Comparison of ENCODE assay signal across 16 cellular contexts in genomic region chr2:234438322-234438977, GRCh38. TPM values are rescaled to one million over a fixed set of nuclear protein-coding genes. Genes with fewer than 3 reads are reported as not detected.
DNase-seq lines count a peak whose midpoint lies in the region; ATAC-seq and TF ChIP-seq lines count a peak whose summit lies in the region.
"Had no signal": no experiment of that assay in that cellular context is flagged by ENCODE, and none has a peak within 500 bp of the region (broad histone marks: within the 10 kb centered on the region; RNA-seq: fewer than 3 reads in every experiment).

No MANE protein-coding gene starts in this region.

- BruUV-seq in MCF 10A (replicated peaks; lab: Mats Ljungman, UMichigan) (no TSS peak), OCI-LY7 (replicated peaks; lab: Mats Ljungman, UMichigan) (no TSS peak)

- no peaks in the 10 kb centered on the region for H3K9me2 ChIP-seq in OCI-LY7 (ENCODE audit: insufficient read depth, low read length)

- POLR2A ChIA-PET in MCF 10A (lab: Yijun Ruan, JAX) (interaction anchor here (0.6 kb wide), 1 partner anchor 14 kb away, joined by 3 read pairs; no protein-coding TSS in a partner anchor), RWPE1 (lab: Yijun Ruan, JAX; ENCODE audit: low non-redundant PET) (no interaction called here), OCI-LY7 (lab: Charles Lee) (interaction anchor here (0.7 kb wide), 1 partner anchor 11 kb away, joined by 3 read pairs; no protein-coding TSS in a partner anchor)

- CTCF ChIA-PET in MCF 10A (lab: Yijun Ruan, JAX) = no interaction called here
- CTCF ChIA-PET in RWPE1 (lab: Yijun Ruan, JAX) = no interaction called here
- CTCF ChIA-PET in OCI-LY7 (lab: Charles Lee; ENCODE audit: unreplicated experiment) = no interaction called here

- H3K27ac ChIP-seq in breast epithelium (peak overlapping the region; percentile 78), RWPE1 (peak overlapping the region; percentile 70), OCI-LY7 (ENCODE audit: low read depth, low read length, poor library complexity, severe bottlenecking) (no peak overlapping the region)
- H3K27ac ChIP-seq: C4-2B, colonic mucosa, pancreas, SK-N-MC had no signal

- H3K27me3 Mint-ChIP-seq in MCF 10A (ENCODE audit: insufficient read depth, unreplicated experiment) = no peaks in the 10 kb centered on the region
- H3K27me3 Mint-ChIP-seq in stimulated activated naive CD8-positive, alpha-beta T cell treated with anti-CD3 and anti-CD28 coated beads, Interleukin-15, amount 100 ng/mL, for 72 hours = no peaks in the 10 kb centered on the region

- TF ChIP-seq CTCF in breast epithelium (IDR thresholded peaks at IDR 0.05) = no peak
- TF ChIP-seq CTCF in MCF 10A (IDR thresholded peaks at IDR 0.05; ENCODE audit: unreplicated experiment) = no peak
- TF ChIP-seq CTCF in RWPE1 (conservative IDR thresholded peaks at IDR 0.05; ENCODE audit: low read depth) = no peak
- no peak for TF ChIP-seq CTCF in OCI-LY7 (conservative IDR thresholded peaks at IDR 0.05; ENCODE audit: low read length)

- intact Hi-C loops in breast epithelium (cut with DNase I; ENCODE audit: low total_unique reads) (no loop called here), MCF 10A (cut with micrococcal nuclease) (no loop called here), OCI-LY7 (cut with micrococcal nuclease; ENCODE audit: unreplicated experiment) (no loop called here)

- no peaks in the 10 kb centered on the region for H4K20me1 ChIP-seq in OCI-LY7 (ENCODE audit: insufficient read depth, low read length)

- no peak for TF ChIP-seq POLR2A in breast epithelium (IDR thresholded peaks at IDR 0.05)

- no peak overlapping the region for H3K27ac Mint-ChIP-seq in MCF 10A (ENCODE audit: low read depth, unreplicated experiment)
- peak overlapping the region; percentile 92 to 94 for H3K27ac Mint-ChIP-seq in stimulated activated naive CD8-positive, alpha-beta T cell treated with anti-CD3 and anti-CD28 coated beads, Interleukin-15, amount 100 ng/mL, for 72 hours
- H3K27ac Mint-ChIP-seq: H9 had no signal

- no peaks in the 10 kb centered on the region for H3K79me2 ChIP-seq in OCI-LY7 (ENCODE audit: insufficient read depth, low read depth, low read length)

- H3K9me3 ChIP-seq in breast epithelium = no peaks in the 10 kb centered on the region
- no peaks in the 10 kb centered on the region for H3K9me3 ChIP-seq in OCI-LY7 (ENCODE audit: low read length)
- H3K9me3 ChIP-seq: colonic mucosa, pancreas had no signal

- H3K36me3 ChIP-seq in breast epithelium (no peaks in the 10 kb centered on the region), OCI-LY7 (ENCODE audit: insufficient read depth, low read length) (no peaks in the 10 kb centered on the region)
- H3K36me3 ChIP-seq: colonic mucosa, pancreas had no signal

- H3K27me3 ChIP-seq in breast epithelium = no peaks in the 10 kb centered on the region
- H3K27me3 ChIP-seq: colonic mucosa, pancreas had no signal

- peak overlapping the region in 2 of 3 donors; percentile 31 to 49 for H3K4me3 ChIP-seq in breast epithelium
- no peak overlapping the region for H3K4me3 ChIP-seq in OCI-LY7 (ENCODE audit: low read depth, low read length, poor library complexity, severe bottlenecking)
- H3K4me3 ChIP-seq: colonic mucosa, pancreas, SK-N-MC had no signal

- H3K9me3 Mint-ChIP-seq in MCF 10A (ENCODE audit: unreplicated experiment) = no peaks in the 10 kb centered on the region
- H3K9me3 Mint-ChIP-seq in stimulated activated naive CD8-positive, alpha-beta T cell treated with anti-CD3 and anti-CD28 coated beads, Interleukin-15, amount 100 ng/mL, for 72 hours = no peaks in the 10 kb centered on the region
- H3K9me3 Mint-ChIP-seq: H9 had no signal

- no peaks in the 10 kb centered on the region for H3K4me1 Mint-ChIP-seq in MCF 10A (ENCODE audit: insufficient read depth, unreplicated experiment)
- H3K4me1 Mint-ChIP-seq in stimulated activated naive CD8-positive, alpha-beta T cell treated with anti-CD3 and anti-CD28 coated beads, Interleukin-15, amount 100 ng/mL, for 72 hours = peaks cover 66% of the 10 kb centered on the region

- no peaks in the 10 kb centered on the region for H3K36me3 Mint-ChIP-seq in MCF 10A (ENCODE audit: insufficient read depth, unreplicated experiment)

- no peak overlapping the region for H3K4me2 ChIP-seq in OCI-LY7 (ENCODE audit: low read length)

- H3K4me3 Mint-ChIP-seq in MCF 10A (ENCODE audit: unreplicated experiment) = no peak overlapping the region
- peak overlapping the region; percentile 60 to 62 for H3K4me3 Mint-ChIP-seq in stimulated activated naive CD8-positive, alpha-beta T cell treated with anti-CD3 and anti-CD28 coated beads, Interleukin-15, amount 100 ng/mL, for 72 hours
- H3K4me3 Mint-ChIP-seq: H9 had no signal

- no peaks in the 10 kb centered on the region for H3K4me1 ChIP-seq in breast epithelium
- peaks cover 20% of the 10 kb centered on the region for H3K4me1 ChIP-seq in OCI-LY7 (ENCODE audit: insufficient read depth, low read length, poor library complexity, severe bottlenecking)
- H3K4me1 ChIP-seq: colonic mucosa, pancreas had no signal

- ATAC-seq in esophagus mucosa (peak; percentile 36), GM18520 (IDR thresholded peaks at IDR 0.05; ENCODE audit: unreplicated experiment) (no peak)
- peak; percentile 44 for ATAC-seq in stimulated activated naive CD8-positive, alpha-beta T cell treated with anti-CD3 and anti-CD28 coated beads, Interleukin-15, amount 100 ng/mL, for 72 hours
- ATAC-seq: pancreas had no signal

- DNase-seq in breast epithelium (ENCODE audit: low spot score in 2 of 2) (no peak), MCF 10A (ENCODE audit: unreplicated experiment) (no peak), RWPE1 (ENCODE audit: low spot score) (no peak), OCI-LY7 (ENCODE audit: low spot score) (no peak)
- no peak for DNase-seq in stimulated activated naive CD8-positive, alpha-beta T cell treated with anti-CD3 and anti-CD28 coated beads, Interleukin-15, amount 100 ng/mL, for 72 hours
- DNase-seq in stimulated activated CD4-positive, alpha-beta T cell treated with anti-CD3 and anti-CD28 coated beads, Interleukin-4, amount 100 ng/mL, for 1 hour = no peak
- DNase-seq: colonic mucosa, H9, NCI-H2227 treated with DMSO at 0.1 percent for 48 hours, OCI-M1, pancreas, small intestine had no signal

- no peak overlapping the region for H2AFZ ChIP-seq in OCI-LY7 (ENCODE audit: low read length)

RNA-seq across cellular contexts. Expression of gene ARL4C, which starts 58.4 kb away (rescaled TPM):
- total RNA-seq in breast epithelium = 10 to 100 TPM; 16.1 to 61.0 (median 23.5) TPM
- total RNA-seq in MCF 10A (2022) = 3.5 and 6.4 TPM in 2 replicates
- total RNA-seq in esophagus mucosa = 15.5 TPM
- 15.4 and 15.7 TPM in 2 replicates for total RNA-seq in OCI-LY7 (2014; rRNA removed; shearing (Covaris generic))
- 18.9 and 19.6 TPM in 2 replicates for total RNA-seq in OCI-LY7 (2022)
